ENCODE assay signal across 1 cellular context in the genomic region with DNA sequence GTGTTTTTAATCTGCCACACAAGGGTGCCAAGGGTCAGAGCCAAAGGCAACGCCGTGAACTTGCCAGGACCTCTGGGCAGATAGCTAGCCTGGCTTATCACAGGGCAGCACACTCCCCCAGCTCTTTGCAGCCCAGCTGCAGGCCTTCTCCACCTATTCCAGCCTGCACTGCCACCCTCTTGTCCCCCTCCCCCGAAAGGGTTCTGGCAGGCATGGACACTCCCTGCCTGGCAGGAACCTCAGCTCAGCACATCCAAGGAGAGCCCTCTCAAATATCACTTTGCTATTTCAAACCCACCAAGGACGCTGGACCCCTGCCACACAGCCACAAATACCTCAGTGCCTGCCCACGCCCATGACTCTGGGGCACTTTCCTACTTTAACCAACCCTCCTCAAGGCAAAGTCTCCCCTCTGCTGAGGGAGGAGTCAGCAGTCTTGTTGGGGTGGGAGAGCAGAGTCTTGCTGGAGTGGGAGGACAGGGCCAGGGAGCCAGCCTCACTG.
TF ChIP-seq lines count a peak whose summit lies in the region.

No MANE protein-coding gene starts in this region.

TF ChIP-seq in H1, 55 proteins besides CTCF, POLR2A, EP300 and RAD21:
- TF ChIP-seq SIN3A (conservative IDR thresholded peaks at IDR 0.05 in 1 of 2, IDR thresholded peaks at IDR 0.05 in 1 of 2; ENCODE audit: low read depth in 1 of 2, low read length in 2 of 2) (no peak), BCL11A (IDR thresholded peaks at IDR 0.05; ENCODE audit: low read depth in 2 of 2, low read length in 2 of 2) (no peak), POLR2AphosphoS5 (IDR thresholded peaks at IDR 0.05; ENCODE audit: low read depth, low read length) (peak; percentile 32; the same call in 1 of the 2 replicates), SP4 (IDR thresholded peaks at IDR 0.05; ENCODE audit: low read length) (no peak)
- TF ChIP-seq, protein P1, sequence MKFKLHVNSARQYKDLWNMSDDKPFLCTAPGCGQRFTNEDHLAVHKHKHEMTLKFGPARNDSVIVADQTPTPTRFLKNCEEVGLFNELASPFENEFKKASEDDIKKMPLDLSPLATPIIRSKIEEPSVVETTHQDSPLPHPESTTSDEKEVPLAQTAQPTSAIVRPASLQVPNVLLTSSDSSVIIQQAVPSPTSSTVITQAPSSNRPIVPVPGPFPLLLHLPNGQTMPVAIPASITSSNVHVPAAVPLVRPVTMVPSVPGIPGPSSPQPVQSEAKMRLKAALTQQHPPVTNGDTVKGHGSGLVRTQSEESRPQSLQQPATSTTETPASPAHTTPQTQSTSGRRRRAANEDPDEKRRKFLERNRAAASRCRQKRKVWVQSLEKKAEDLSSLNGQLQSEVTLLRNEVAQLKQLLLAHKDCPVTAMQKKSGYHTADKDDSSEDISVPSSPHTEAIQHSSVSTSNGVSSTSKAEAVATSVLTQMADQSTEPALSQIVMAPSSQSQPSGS (IDR thresholded peaks at IDR 0.05; ENCODE audit: low read length) = no peak
- TF ChIP-seq, protein P2, sequence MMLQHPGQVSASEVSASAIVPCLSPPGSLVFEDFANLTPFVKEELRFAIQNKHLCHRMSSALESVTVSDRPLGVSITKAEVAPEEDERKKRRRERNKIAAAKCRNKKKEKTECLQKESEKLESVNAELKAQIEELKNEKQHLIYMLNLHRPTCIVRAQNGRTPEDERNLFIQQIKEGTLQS (IDR thresholded peaks at IDR 0.05; ENCODE audit: insufficient read depth, low read depth, low read length) = no peak
TF ChIP-seq in H1: peak in this region for 1.
